Comparison of ENCODE assay signal across 1 cellular context in the genomic region with DNA sequence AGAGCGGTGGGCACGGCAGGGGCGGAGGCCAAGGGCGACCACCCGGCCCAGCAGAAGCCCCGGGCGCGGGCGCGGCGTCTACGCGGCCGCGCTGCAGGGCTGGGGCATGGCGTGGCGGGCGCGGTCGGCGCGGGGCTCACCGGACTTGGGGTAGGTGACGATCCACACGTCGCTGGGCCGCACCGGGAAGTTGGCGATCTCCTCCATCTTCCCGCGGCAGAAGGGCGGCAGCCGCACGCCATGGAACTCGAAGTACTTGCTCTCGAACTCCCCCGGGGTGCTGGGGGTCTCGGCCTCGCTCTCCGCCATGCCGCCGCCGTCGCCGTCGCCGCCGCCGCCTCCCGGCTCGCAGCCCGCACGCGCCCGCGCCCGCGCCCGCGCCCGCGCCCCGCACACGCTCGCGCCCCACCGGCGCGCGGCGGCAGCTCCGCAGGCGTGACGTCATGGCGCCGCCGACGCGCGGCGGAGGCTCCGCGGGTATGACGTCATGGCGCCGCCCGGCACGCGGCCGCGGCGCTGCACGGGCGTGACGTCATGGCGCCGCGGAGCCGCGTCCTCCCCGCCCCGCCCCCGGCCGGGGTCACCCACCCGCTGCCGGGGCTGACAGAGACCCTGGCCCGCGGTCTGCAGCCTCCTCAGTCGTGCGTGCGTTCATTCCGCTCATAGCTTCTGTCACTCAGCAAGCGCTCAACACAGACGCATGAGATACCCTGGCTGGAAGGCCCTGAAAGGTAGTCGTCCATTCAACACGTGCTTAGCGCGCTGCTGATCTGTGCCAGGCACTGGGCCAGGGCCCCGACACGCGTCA.
TF ChIP-seq lines count a peak whose summit lies in the region.

A gene with protein sequence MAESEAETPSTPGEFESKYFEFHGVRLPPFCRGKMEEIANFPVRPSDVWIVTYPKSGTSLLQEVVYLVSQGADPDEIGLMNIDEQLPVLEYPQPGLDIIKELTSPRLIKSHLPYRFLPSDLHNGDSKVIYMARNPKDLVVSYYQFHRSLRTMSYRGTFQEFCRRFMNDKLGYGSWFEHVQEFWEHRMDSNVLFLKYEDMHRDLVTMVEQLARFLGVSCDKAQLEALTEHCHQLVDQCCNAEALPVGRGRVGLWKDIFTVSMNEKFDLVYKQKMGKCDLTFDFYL (minus strand): TSS at position 440 of the 808 bp plus-strand sequence. CDS start 131 bp downstream, at position 309.

TF ChIP-seq in WTC11, 78 proteins besides CTCF, POLR2A, EP300 and RAD21 (continued from another document):
- 0 out of 2 replicates have a peak, but pooled peaks have one; percentile 33 for TF ChIP-seq CREB1 (CRISPR knock-in tag; IDR thresholded peaks at IDR 0.05)
- TF ChIP-seq, protein P1, sequence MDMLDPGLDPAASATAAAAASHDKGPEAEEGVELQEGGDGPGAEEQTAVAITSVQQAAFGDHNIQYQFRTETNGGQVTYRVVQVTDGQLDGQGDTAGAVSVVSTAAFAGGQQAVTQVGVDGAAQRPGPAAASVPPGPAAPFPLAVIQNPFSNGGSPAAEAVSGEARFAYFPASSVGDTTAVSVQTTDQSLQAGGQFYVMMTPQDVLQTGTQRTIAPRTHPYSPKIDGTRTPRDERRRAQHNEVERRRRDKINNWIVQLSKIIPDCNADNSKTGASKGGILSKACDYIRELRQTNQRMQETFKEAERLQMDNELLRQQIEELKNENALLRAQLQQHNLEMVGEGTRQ (CRISPR knock-in tag; IDR thresholded peaks at IDR 0.05), result peak; percentile 40; the same call in 1 of the 2 replicates
- TF ChIP-seq, protein P2, sequence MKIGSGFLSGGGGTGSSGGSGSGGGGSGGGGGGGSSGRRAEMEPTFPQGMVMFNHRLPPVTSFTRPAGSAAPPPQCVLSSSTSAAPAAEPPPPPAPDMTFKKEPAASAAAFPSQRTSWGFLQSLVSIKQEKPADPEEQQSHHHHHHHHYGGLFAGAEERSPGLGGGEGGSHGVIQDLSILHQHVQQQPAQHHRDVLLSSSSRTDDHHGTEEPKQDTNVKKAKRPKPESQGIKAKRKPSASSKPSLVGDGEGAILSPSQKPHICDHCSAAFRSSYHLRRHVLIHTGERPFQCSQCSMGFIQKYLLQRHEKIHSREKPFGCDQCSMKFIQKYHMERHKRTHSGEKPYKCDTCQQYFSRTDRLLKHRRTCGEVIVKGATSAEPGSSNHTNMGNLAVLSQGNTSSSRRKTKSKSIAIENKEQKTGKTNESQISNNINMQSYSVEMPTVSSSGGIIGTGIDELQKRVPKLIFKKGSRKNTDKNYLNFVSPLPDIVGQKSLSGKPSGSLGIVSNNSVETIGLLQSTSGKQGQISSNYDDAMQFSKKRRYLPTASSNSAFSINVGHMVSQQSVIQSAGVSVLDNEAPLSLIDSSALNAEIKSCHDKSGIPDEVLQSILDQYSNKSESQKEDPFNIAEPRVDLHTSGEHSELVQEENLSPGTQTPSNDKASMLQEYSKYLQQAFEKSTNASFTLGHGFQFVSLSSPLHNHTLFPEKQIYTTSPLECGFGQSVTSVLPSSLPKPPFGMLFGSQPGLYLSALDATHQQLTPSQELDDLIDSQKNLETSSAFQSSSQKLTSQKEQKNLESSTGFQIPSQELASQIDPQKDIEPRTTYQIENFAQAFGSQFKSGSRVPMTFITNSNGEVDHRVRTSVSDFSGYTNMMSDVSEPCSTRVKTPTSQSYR (CRISPR knock-in tag; IDR thresholded peaks at IDR 0.05), result 0 out of 2 replicates have a peak, but pooled peaks have one; percentile 61
- TF ChIP-seq ATF1 (CRISPR knock-in tag; IDR thresholded peaks at IDR 0.05), result peak; percentile 0; the same call in 1 of the 2 replicates
- TF ChIP-seq NR1H2 (CRISPR knock-in tag; IDR thresholded peaks at IDR 0.05), result no peak
- TF ChIP-seq, protein P3, sequence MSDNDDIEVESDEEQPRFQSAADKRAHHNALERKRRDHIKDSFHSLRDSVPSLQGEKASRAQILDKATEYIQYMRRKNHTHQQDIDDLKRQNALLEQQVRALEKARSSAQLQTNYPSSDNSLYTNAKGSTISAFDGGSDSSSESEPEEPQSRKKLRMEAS (CRISPR knock-in tag; IDR thresholded peaks at IDR 0.05), result 0 out of 2 replicates have a peak, but pooled peaks have one; percentile 41
